24 cellular contexts compared by ENCODE assay signal in genomic region chr14:99043258-99043615, GRCh38.
"Had no signal": no experiment of that assay in that cellular context is flagged by ENCODE, and none has a peak within 500 bp of the region (broad histone marks: within the 10 kb centered on the region; RNA-seq: fewer than 3 reads in every experiment).

No MANE protein-coding gene starts in this region.

- FAIRE-seq: kidney, pancreas had no signal

- H3K4me2 ChIP-seq: hepatocyte had no signal

- H3K4me1 ChIP-seq: left ventricle myocardium inferior, pancreas, prostate gland, upper lobe of left lung had no signal

- H3K79me2 ChIP-seq: hepatocyte had no signal

- H3K9me3 ChIP-seq: mucosa of descending colon, pancreas, prostate gland, upper lobe of left lung, vagina had no signal

- H3K4me3 ChIP-seq: heart right ventricle, hepatocyte, left ventricle myocardium inferior, lung, mucosa of descending colon, pancreas, prostate gland, skin epidermis, tibial nerve, upper lobe of left lung, vagina had no signal

- H3K36me3 ChIP-seq: heart right ventricle, left ventricle myocardium inferior, pancreas, prostate gland, tibial nerve, upper lobe of left lung, vagina had no signal

- H2AFZ ChIP-seq: hepatocyte had no signal

- DNase-seq: heart right ventricle; kidney; left colon; left ventricle myocardium inferior; mesendoderm; midbrain; mucosa of descending colon; naive thymus-derived CD4-positive, alpha-beta T cell; pancreas; retina; right cardiac atrium; stimulated activated CD4-positive, alpha-beta T cell treated with anti-CD3 and anti-CD28 coated beads, Interleukin-12 subunit alpha, Interleukin-12 subunit beta, amount 100 ng/mL, for 4 hours; stimulated activated CD4-positive, alpha-beta T cell treated with anti-CD3 and anti-CD28 coated beads, Interleukin-15, amount 100 ng/mL, for 24 hours; stimulated activated CD4-positive, alpha-beta T cell treated with anti-CD3 and anti-CD28 coated beads, Interleukin-2, amount 100 ng/mL, for 24 hours; stimulated activated CD4-positive, alpha-beta T cell treated with anti-CD3 and anti-CD28 coated beads, Interleukin-4, amount 100 ng/mL, for 1 hour; stimulated activated naive CD4-positive, alpha-beta T cell; substantia nigra; upper lobe of left lung had no signal

- H3K27me3 ChIP-seq: hepatocyte, pancreas, tibial nerve, upper lobe of left lung, vagina had no signal

- H3K27ac ChIP-seq: heart right ventricle, hepatocyte, left ventricle myocardium inferior, pancreas, prostate gland, tibial nerve, upper lobe of left lung, vagina had no signal
